25 cellular contexts compared by ENCODE assay signal in genomic region chr9:133510926-133511505, GRCh38. TPM values are rescaled to one million over a fixed set of nuclear protein-coding genes. Genes with fewer than 3 reads are reported as not detected.
"Had no signal": no experiment of that assay in that cellular context is flagged by ENCODE, and none has a peak within 500 bp of the region (broad histone marks: within the 10 kb centered on the region; RNA-seq: fewer than 3 reads in every experiment).

No MANE protein-coding gene starts in this region.

- H3K4me3 ChIP-seq: colonic mucosa, heart left ventricle, mucosa of descending colon, stomach had no signal

- ATAC-seq: heart left ventricle; mucosa of descending colon; natural killer cell treated with Interleukin-12 subunit alpha and Interleukin-12 subunit beta and Interleukin-15 and Interleukin-18, amount 100 ng/mL, for 72 hours had no signal

- DNase-seq: caudate nucleus; colonic mucosa; dermis blood vessel endothelial cell; effector CD4-positive, alpha-beta T cell; endodermal cell; erythroblast; foreskin melanocyte; hypothalamus; mucosa of descending colon; small intestine; stimulated activated CD4-positive, alpha-beta T cell treated with anti-CD3 and anti-CD28 coated beads, Interleukin-12 subunit alpha, Interleukin-12 subunit beta, amount 100 ng/mL, for 4 hours; stimulated activated naive CD4-positive, alpha-beta T cell; stomach; trophoblast cell had no signal

- H3K36me3 ChIP-seq: colonic mucosa, heart left ventricle, stomach had no signal

- H3K27ac ChIP-seq: colonic mucosa, heart left ventricle, stomach had no signal

- H3K9me3 ChIP-seq: colonic mucosa, heart left ventricle, mucosa of descending colon, stomach had no signal

- H3K27me3 ChIP-seq: colonic mucosa, heart left ventricle had no signal

RNA-seq across cellular contexts. Expression of gene MYMK, which starts 13.7 kb away (rescaled TPM):
- total RNA-seq: cerebellum; colonic mucosa; dermis blood vessel endothelial cell; endodermal cell; endothelial cell of umbilical vein; glomerular endothelial cell; heart left ventricle; liver; lung microvascular endothelial cell; mesenteric fat pad; mucosa of descending colon; natural killer cell treated with Interleukin-12 subunit alpha and Interleukin-12 subunit beta and Interleukin-15 and Interleukin-18, amount 100 ng/mL, for 72 hours; omental fat pad; pulmonary artery endothelial cell; stomach had no signal
- polyA plus RNA-seq: endothelial cell of umbilical vein, heart left ventricle, liver, small intestine, stomach, urinary bladder had no signal

RNA-seq across cellular contexts. Expression of gene ADAMTSL2, which starts 23.5 kb away (rescaled TPM):
- total RNA-seq: endothelial cell of umbilical vein; glomerular endothelial cell; natural killer cell treated with Interleukin-12 subunit alpha and Interleukin-12 subunit beta and Interleukin-15 and Interleukin-18, amount 100 ng/mL, for 72 hours; pulmonary artery endothelial cell had no signal
- polyA plus RNA-seq: endothelial cell of umbilical vein had no signal
